In the genomic region with DNA sequence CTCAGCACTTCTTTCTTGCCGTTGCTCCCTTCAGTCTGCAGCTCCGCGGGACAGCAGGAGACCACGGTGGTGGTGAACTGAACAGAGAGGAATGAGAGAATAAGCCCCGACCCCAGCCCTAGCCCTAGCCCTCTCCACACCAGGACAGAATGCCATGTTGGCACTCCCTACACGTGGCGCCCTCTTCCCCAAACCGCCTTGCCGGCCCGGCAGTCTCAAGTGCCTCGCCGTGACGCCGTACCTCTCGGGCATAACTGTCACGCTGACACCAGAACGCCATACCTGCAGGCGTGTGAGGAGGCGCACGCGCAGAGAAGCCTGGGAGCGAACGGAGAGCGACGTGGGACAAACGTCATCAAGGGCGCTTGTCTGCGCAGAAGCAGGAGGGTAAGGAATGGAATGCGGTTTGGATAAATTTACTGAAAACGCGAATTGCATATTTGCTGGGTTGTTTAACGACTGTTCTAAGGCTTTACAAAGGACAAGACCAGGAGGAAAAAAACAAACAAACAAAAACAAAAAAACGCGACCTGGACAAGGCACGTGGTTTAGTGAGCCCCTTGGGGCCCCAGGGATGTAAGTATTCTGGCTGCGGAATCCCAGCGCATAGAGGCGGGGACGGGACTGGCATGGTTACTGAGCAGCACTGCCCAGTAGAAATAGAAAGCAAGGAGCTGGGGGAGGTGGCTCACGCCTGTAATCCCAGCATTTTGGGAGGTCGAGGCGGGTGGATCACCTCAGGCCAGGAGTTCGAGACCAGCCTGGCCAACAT, we compare ENCODE assay signal across 8 cellular contexts. TPM values are rescaled to one million over a fixed set of nuclear protein-coding genes. Genes with fewer than 3 reads are reported as not detected.
DNase-seq lines count a peak whose midpoint lies in the region; ATAC-seq and TF ChIP-seq lines count a peak whose summit lies in the region.

A gene with protein sequence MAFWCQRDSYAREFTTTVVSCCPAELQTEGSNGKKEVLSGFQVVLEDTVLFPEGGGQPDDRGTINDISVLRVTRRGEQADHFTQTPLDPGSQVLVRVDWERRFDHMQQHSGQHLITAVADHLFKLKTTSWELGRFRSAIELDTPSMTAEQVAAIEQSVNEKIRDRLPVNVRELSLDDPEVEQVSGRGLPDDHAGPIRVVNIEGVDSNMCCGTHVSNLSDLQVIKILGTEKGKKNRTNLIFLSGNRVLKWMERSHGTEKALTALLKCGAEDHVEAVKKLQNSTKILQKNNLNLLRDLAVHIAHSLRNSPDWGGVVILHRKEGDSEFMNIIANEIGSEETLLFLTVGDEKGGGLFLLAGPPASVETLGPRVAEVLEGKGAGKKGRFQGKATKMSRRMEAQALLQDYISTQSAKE (minus strand): TSS at position 294 of the 772 bp plus-strand sequence. CDS start 14 bp downstream, at position 280.

- H3K4me3 ChIP-seq in right atrium auricular region (peak within 1 kb of the TSS; percentile 68 to 70), psoas muscle (peak within 1 kb of the TSS; percentile 70), urinary bladder (ENCODE audit: low read depth, low read length) (peak within 1 kb of the TSS; percentile 58)

- intact Hi-C loops in T-helper 2 cell treated with Interferon-gamma antibody and Interleukin-4, amounts not matched to agents 100 ng/mL and 5 ng/mL, for 36 hours (cut with micrococcal nuclease) = loop anchor here (1.0 to 2.0 kb wide), 2 partner anchors 16 to 34 kb away; a partner anchor contains a TSS
- intact Hi-C loops in psoas muscle (cut with DNase I) = no loop called here

- peaks cover 26% of the 10 kb centered on the region for H3K36me3 ChIP-seq in right atrium auricular region
- H3K36me3 ChIP-seq in psoas muscle (ENCODE audit: insufficient read depth in 1 of 2, low read depth in 1 of 2) = peaks cover 0 to 37% of the 10 kb centered on the region in 2 donors
- H3K36me3 ChIP-seq in urinary bladder (ENCODE audit: insufficient read depth) = peaks cover 3% of the 10 kb centered on the region

- TF ChIP-seq POLR2A in GM10847 (IDR thresholded peaks at IDR 0.05; ENCODE audit: extremely low read depth, insufficient read length) = peak; percentile 91

- no peaks in the 10 kb centered on the region for H3K9me3 ChIP-seq in right atrium auricular region
- no peaks in the 10 kb centered on the region for H3K9me3 ChIP-seq in psoas muscle

- peak within 1 kb of the TSS; percentile 80 for H3K27ac ChIP-seq in angular gyrus (ENCODE audit: low read depth, low read length)
- peak within 1 kb of the TSS; percentile 81 to 88 for H3K27ac ChIP-seq in right atrium auricular region
- peak within 1 kb of the TSS; percentile 83 for H3K27ac ChIP-seq in psoas muscle
- H3K27ac ChIP-seq in urinary bladder (ENCODE audit: low read depth) = peak within 1 kb of the TSS; percentile 92

- TF ChIP-seq CTCF in right atrium auricular region (IDR thresholded peaks at IDR 0.05) (peak in 1 of 2 donors; percentile 16), psoas muscle (IDR thresholded peaks at IDR 0.05) (no peak)

- 0 to 1% (median 1%) methylated on average over 43 of the region's 43 CpGs for WGBS in psoas muscle, 3 donors
- WGBS in urinary bladder = 2% methylated on average over 43 of the region's 43 CpGs

- H3K4me1 ChIP-seq in right atrium auricular region (peaks cover 0 to 12% of the 10 kb centered on the region in 2 donors), psoas muscle (peaks cover 7% of the 10 kb centered on the region), urinary bladder (ENCODE audit: insufficient read depth) (no peaks in the 10 kb centered on the region)

- no peaks in the 10 kb centered on the region for H3K27me3 ChIP-seq in right atrium auricular region
- no peaks in the 10 kb centered on the region for H3K27me3 ChIP-seq in psoas muscle (ENCODE audit: insufficient read depth in 3 of 3, low read length in 2 of 3)

- DNase-seq in NCI-H187 treated with DMSO at 0.1 percent for 48 hours (lab: John Stamatoyannopoulos, UW) (peak; percentile 69), right atrium auricular region (ENCODE audit: low spot score) (peak; percentile 90), psoas muscle (peak; percentile 90 to 95)

- ATAC-seq in HG02885 (IDR thresholded peaks at IDR 0.05; ENCODE audit: poor library complexity, unreplicated experiment) (peak; percentile 83), psoas muscle (peak; percentile 96 to 98 (median 96))

RNA-seq across cellular contexts. Expression of the gene that starts here (rescaled TPM):
- 50.1 and 52.2 TPM in 2 replicates for total RNA-seq in T-helper 2 cell treated with Interferon-gamma antibody and Interleukin-4, amounts not matched to agents 100 ng/mL and 5 ng/mL, for 36 hours
- total RNA-seq in right atrium auricular region (10 to 100 TPM; 17.8 to 24.6 TPM), psoas muscle (10 to 100 TPM; 29.7 to 54.6 (median 43.1) TPM), urinary bladder (20.6 TPM)
- polyA plus RNA-seq in psoas muscle (10 to 100 TPM; 55.2 to 68.1 (median 55.3) TPM), urinary bladder (36.2 TPM)

Comparison
In these comparisons a context has a peak if more than half of its experiments do, and no peak if none do; other contexts are left out.
1. Peak in every context shown above with its lines: DNase-seq, ATAC-seq, H3K4me3 ChIP-seq and H3K27ac ChIP-seq.